In genomic region chr9:77807295-77807694, GRCh38 we compare ENCODE assay signal across 1 cellular context.
TF ChIP-seq lines count a peak whose summit lies in the region.

No MANE protein-coding gene starts in this region.

TF ChIP-seq in K562, 482 proteins besides CTCF, POLR2A, EP300 and RAD21 (continued from another document):
- peak; percentile 30; the same call in 1 of the 2 replicates for TF ChIP-seq ATF3 (IDR thresholded peaks at IDR 0.05)
- TF ChIP-seq ATF3 (CRISPR knock-in tag; conservative IDR thresholded peaks at IDR 0.05): no peak
- no peak for TF ChIP-seq PHF21A (IDR thresholded peaks at IDR 0.05; ENCODE audit: borderline replicate concordance, low read depth)
- no peak for TF ChIP-seq JUND (IDR thresholded peaks at IDR 0.05; ENCODE audit: borderline replicate concordance, low read depth, low read length)
- peak; percentile 21; the same call in 1 of the 3 replicates for TF ChIP-seq JUND (tag; IDR thresholded peaks at IDR 0.05; ENCODE audit: borderline replicate concordance, low read depth, low read length)
- no peak for TF ChIP-seq NONO (IDR thresholded peaks at IDR 0.05; ENCODE audit: low read depth in 2 of 2, low read length in 1 of 2)
- TF ChIP-seq HMG20A (CRISPR knock-in tag; conservative IDR thresholded peaks at IDR 0.05): no peak
- TF ChIP-seq CEBPB (tag; IDR thresholded peaks at IDR 0.05): 0 out of 2 replicates have a peak, but pooled peaks have one; percentile 29
- TF ChIP-seq TRIM24 (IDR thresholded peaks at IDR 0.05): peak in 1 of 2 experiments; percentile 18; a peak in 1 of 4 replicates
- TF ChIP-seq ZNF699 (CRISPR knock-in tag; IDR thresholded peaks at IDR 0.05; ENCODE audit: insufficient replicate concordance): no peak
- no peak for TF ChIP-seq SMARCA4 (IDR thresholded peaks at IDR 0.05)
- no peak for TF ChIP-seq KAT7 (CRISPR knock-in tag; IDR thresholded peaks at IDR 0.05; ENCODE audit: borderline replicate concordance)
- TF ChIP-seq CUX1 (CRISPR knock-in tag; IDR thresholded peaks at IDR 0.05): no peak
- TF ChIP-seq CEBPG (CRISPR knock-in tag; IDR thresholded peaks at IDR 0.05): no peak
- TF ChIP-seq CEBPG (tag; conservative IDR thresholded peaks at IDR 0.05 in 1 of 2, IDR thresholded peaks at IDR 0.05 in 1 of 2): peak; percentile 11 to 70; a peak in 2 of 4 replicates
